Comparison of ENCODE assay signal across 2 cellular contexts in the genomic region with DNA sequence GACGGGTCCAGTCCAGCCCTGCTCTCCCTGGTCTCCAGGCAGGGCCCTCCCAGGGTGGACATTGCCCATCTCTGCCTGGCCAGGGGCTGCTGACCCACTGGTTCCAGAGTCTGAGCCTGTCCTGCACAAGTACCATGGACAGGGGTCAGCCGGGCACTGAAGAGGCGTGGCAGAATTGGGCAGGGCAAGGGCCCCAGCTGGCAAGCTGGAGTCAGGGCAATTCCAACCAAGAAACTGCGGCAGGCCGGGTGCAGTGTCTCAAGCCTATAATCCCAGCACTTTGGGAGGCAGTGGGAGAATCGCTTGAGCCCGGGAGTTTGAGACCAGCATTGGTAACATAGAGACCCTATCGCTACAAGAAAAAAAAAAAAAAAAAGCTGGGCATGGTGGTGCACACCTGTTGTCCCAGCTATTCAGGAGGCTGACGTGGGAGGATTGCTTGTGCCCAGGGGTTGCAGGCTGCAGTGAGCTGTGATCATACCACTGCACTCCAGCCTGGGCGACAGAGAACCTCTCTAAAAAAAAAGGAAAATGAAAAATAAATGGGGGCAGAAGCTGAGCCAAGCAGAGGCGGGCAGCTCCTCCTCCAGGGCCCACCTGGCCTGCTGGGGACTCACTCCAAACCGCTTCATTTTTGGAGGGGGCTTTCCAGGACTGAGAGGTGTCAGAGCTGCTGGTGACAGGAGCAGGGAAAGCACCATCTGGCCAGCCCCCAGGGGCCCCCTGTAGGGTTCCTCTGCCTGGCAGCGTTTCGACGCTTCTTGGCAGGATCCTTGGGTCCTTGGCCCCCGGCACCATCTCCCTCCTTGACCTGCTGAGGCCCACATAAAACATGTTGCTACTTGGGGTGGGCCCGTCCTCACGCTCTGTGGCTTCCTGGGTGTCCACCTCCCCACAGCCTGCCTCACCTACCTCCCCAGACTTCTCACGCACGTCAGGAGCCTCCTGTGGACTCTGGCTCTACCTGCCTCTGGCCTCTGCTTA.
TF ChIP-seq lines count a peak whose summit lies in the region.

No MANE protein-coding gene starts in this region.

TF ChIP-seq in SK-N-SH, 30 proteins besides CTCF, POLR2A, EP300 and RAD21:
- TF ChIP-seq EZH2phosphoT487 (IDR thresholded peaks at IDR 0.05; ENCODE audit: borderline replicate concordance, low read depth) (no peak), SIN3A (IDR thresholded peaks at IDR 0.05; ENCODE audit: borderline replicate concordance, low read depth, low read length) (peak; percentile 19; the same call in 1 of the 2 replicates)
- TF ChIP-seq, protein P1, sequence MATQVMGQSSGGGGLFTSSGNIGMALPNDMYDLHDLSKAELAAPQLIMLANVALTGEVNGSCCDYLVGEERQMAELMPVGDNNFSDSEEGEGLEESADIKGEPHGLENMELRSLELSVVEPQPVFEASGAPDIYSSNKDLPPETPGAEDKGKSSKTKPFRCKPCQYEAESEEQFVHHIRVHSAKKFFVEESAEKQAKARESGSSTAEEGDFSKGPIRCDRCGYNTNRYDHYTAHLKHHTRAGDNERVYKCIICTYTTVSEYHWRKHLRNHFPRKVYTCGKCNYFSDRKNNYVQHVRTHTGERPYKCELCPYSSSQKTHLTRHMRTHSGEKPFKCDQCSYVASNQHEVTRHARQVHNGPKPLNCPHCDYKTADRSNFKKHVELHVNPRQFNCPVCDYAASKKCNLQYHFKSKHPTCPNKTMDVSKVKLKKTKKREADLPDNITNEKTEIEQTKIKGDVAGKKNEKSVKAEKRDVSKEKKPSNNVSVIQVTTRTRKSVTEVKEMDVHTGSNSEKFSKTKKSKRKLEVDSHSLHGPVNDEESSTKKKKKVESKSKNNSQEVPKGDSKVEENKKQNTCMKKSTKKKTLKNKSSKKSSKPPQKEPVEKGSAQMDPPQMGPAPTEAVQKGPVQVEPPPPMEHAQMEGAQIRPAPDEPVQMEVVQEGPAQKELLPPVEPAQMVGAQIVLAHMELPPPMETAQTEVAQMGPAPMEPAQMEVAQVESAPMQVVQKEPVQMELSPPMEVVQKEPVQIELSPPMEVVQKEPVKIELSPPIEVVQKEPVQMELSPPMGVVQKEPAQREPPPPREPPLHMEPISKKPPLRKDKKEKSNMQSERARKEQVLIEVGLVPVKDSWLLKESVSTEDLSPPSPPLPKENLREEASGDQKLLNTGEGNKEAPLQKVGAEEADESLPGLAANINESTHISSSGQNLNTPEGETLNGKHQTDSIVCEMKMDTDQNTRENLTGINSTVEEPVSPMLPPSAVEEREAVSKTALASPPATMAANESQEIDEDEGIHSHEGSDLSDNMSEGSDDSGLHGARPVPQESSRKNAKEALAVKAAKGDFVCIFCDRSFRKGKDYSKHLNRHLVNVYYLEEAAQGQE (IDR thresholded peaks at IDR 0.05; ENCODE audit: low read depth, low read length) = peak; percentile 95
TF ChIP-seq in SK-N-SH: peak in this region for 2.

TF ChIP-seq in SK-N-SH treated with all-trans-retinoic acid at 6 μM for 48 hours, 23 proteins besides CTCF, POLR2A, EP300 and RAD21:
- TF ChIP-seq, protein P2, sequence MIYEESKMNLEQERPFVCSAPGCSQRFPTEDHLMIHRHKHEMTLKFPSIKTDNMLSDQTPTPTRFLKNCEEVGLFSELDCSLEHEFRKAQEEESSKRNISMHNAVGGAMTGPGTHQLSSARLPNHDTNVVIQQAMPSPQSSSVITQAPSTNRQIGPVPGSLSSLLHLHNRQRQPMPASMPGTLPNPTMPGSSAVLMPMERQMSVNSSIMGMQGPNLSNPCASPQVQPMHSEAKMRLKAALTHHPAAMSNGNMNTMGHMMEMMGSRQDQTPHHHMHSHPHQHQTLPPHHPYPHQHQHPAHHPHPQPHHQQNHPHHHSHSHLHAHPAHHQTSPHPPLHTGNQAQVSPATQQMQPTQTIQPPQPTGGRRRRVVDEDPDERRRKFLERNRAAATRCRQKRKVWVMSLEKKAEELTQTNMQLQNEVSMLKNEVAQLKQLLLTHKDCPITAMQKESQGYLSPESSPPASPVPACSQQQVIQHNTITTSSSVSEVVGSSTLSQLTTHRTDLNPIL (CRISPR knock-in tag; IDR thresholded peaks at IDR 0.05; ENCODE audit: low read depth) = no peak
- TF ChIP-seq, protein P3, sequence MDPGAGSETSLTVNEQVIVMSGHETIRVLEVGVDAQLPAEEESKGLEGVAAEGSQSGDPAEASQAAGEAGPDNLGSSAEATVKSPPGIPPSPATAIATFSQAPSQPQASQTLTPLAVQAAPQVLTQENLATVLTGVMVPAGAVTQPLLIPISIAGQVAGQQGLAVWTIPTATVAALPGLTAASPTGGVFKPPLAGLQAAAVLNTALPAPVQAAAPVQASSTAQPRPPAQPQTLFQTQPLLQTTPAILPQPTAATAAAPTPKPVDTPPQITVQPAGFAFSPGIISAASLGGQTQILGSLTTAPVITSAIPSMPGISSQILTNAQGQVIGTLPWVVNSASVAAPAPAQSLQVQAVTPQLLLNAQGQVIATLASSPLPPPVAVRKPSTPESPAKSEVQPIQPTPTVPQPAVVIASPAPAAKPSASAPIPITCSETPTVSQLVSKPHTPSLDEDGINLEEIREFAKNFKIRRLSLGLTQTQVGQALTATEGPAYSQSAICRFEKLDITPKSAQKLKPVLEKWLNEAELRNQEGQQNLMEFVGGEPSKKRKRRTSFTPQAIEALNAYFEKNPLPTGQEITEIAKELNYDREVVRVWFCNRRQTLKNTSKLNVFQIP (CRISPR knock-in tag; IDR thresholded peaks at IDR 0.05; ENCODE audit: borderline replicate concordance, low read depth) = no peak
- no peak for TF ChIP-seq ZNF565 (CRISPR knock-in tag; conservative IDR thresholded peaks at IDR 0.05; ENCODE audit: low read depth)
- no peak for TF ChIP-seq ESRRG (CRISPR knock-in tag; IDR thresholded peaks at IDR 0.05)
- no peak for TF ChIP-seq ZNF8 (CRISPR knock-in tag; IDR thresholded peaks at IDR 0.05)
- TF ChIP-seq, protein P4, sequence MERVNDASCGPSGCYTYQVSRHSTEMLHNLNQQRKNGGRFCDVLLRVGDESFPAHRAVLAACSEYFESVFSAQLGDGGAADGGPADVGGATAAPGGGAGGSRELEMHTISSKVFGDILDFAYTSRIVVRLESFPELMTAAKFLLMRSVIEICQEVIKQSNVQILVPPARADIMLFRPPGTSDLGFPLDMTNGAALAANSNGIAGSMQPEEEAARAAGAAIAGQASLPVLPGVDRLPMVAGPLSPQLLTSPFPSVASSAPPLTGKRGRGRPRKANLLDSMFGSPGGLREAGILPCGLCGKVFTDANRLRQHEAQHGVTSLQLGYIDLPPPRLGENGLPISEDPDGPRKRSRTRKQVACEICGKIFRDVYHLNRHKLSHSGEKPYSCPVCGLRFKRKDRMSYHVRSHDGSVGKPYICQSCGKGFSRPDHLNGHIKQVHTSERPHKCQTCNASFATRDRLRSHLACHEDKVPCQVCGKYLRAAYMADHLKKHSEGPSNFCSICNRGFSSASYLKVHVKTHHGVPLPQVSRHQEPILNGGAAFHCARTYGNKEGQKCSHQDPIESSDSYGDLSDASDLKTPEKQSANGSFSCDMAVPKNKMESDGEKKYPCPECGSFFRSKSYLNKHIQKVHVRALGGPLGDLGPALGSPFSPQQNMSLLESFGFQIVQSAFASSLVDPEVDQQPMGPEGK (CRISPR knock-in tag; IDR thresholded peaks at IDR 0.05; ENCODE audit: borderline replicate concordance) = no peak
- no peak for TF ChIP-seq ZC3H10 (CRISPR knock-in tag; IDR thresholded peaks at IDR 0.05)
- TF ChIP-seq CSDC2 (CRISPR knock-in tag; IDR thresholded peaks at IDR 0.05) = no peak
- no peak for TF ChIP-seq ISL1 (CRISPR knock-in tag; IDR thresholded peaks at IDR 0.05)
- no peak for TF ChIP-seq OSR1 (CRISPR knock-in tag; IDR thresholded peaks at IDR 0.05)
- no peak for TF ChIP-seq TOX (CRISPR knock-in tag; IDR thresholded peaks at IDR 0.05; ENCODE audit: borderline replicate concordance)
- no peak for TF ChIP-seq TCF4 (CRISPR knock-in tag; IDR thresholded peaks at IDR 0.05; ENCODE audit: borderline replicate concordance)
- TF ChIP-seq SNAI2 (CRISPR knock-in tag; IDR thresholded peaks at IDR 0.05) = no peak
- no peak for TF ChIP-seq BACH2 (CRISPR knock-in tag; IDR thresholded peaks at IDR 0.05; ENCODE audit: borderline replicate concordance)
- TF ChIP-seq, protein P5, sequence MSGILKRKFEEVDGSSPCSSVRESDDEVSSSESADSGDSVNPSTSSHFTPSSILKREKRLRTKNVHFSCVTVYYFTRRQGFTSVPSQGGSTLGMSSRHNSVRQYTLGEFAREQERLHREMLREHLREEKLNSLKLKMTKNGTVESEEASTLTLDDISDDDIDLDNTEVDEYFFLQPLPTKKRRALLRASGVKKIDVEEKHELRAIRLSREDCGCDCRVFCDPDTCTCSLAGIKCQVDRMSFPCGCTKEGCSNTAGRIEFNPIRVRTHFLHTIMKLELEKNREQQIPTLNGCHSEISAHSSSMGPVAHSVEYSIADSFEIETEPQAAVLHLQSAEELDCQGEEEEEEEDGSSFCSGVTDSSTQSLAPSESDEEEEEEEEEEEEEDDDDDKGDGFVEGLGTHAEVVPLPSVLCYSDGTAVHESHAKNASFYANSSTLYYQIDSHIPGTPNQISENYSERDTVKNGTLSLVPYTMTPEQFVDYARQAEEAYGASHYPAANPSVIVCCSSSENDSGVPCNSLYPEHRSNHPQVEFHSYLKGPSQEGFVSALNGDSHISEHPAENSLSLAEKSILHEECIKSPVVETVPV (CRISPR knock-in tag; IDR thresholded peaks at IDR 0.05) = no peak
- TF ChIP-seq ZNF70 (CRISPR knock-in tag; IDR thresholded peaks at IDR 0.05) = no peak
TF ChIP-seq in SK-N-SH treated with all-trans-retinoic acid at 6 μM for 48 hours: peak in this region for 0.
